In the genomic region with DNA sequence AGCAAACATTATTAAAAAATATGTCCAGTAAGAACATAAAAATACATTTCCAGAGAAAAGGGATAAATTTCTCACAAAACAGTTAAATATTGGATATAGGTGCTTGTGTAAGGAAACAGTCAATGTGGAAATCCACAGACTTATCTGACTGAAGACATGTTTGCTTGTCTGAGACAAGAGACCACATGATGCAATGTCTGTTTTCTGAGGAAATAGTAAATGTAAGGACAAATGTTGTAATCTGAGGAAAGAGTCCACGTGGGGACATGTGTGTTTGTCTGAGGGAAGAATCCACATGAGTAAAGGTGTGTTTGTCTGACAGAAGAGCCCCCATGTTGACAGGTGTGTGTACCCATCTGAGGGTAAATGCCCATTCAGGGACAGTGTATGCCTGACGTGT, we compare ENCODE assay signal across 25 cellular contexts.
A peak's percentile ranks its signal among the peaks of the same experiment; 100 is the strongest.
DNase-seq lines count a peak whose midpoint lies in the region; TF ChIP-seq lines count a peak whose summit lies in the region.
"Had no signal": no experiment of that assay in that cellular context is flagged by ENCODE, and none has a peak within 500 bp of the region (broad histone marks: within the 10 kb centered on the region; RNA-seq: fewer than 3 reads in every experiment).

No MANE protein-coding gene starts in this region.

- no peak overlapping the region for H3K27ac ChIP-seq in colonic mucosa
- H3K27ac ChIP-seq: C4-2B, KMS-11, SJCRH30 had no signal

- no peak for TF ChIP-seq CTCF in colonic mucosa (IDR thresholded peaks at IDR 0.05)

- H3K9ac ChIP-seq in colonic mucosa (ENCODE audit: low read depth in 2 of 2, low read length in 2 of 2): no peak overlapping the region
- H3K9ac ChIP-seq: KMS-11 had no signal

- no peaks in the 10 kb centered on the region for H3K9me3 ChIP-seq in colonic mucosa
- H3K9me3 ChIP-seq: HAP-1, SJCRH30 had no signal

- H3K36me3 ChIP-seq in colonic mucosa: no peaks in the 10 kb centered on the region
- H3K36me3 ChIP-seq: HAP-1, SJCRH30 had no signal

- no peaks in the 10 kb centered on the region for H3K27me3 ChIP-seq in colonic mucosa
- H3K27me3 ChIP-seq: SJCRH30 had no signal

- DNase-seq in AML-193 (lab: John Stamatoyannopoulos, UW): peak; percentile 41
- peak; percentile 12 for DNase-seq in CD1c-positive myeloid dendritic cell (ENCODE audit: extremely low spot score)
- DNase-seq in MV-4-11 (lab: John Stamatoyannopoulos, UW): peak; percentile 48
- peak; percentile 13 for DNase-seq in SKM-1 treated with dmso at 0.1 percent for 144 hours (lab: John Stamatoyannopoulos, UW; ENCODE audit: unreplicated experiment)
- DNase-seq in nucleus accumbens (lab: John Stamatoyannopoulos, UW): no peak
- DNase-seq in colonic mucosa: no peak
- no peak for DNase-seq in activated T-cell treated with anti-CD3 and anti-CD28 coated beads for 4 hours
- no peak for DNase-seq in NCI-H1092 treated with DMSO at 0.1 percent for 48 hours (lab: John Stamatoyannopoulos, UW)
- DNase-seq: CD8-positive, alpha-beta memory T cell; DMS 273 treated with DMSO at 0.1 percent for 48 hours; DMS79; GF-D8; GOT3; HFFc6; IMR-90; MM.1S; NCI-H1694; NCI-H2029 treated with DMSO at 0.1 percent for 48 hours; NCI-H226; NCI-H510A; NCI-H69; SJCRH30 had no signal

- intact Hi-C loops in colonic mucosa (cut with DNase I): no loop called here

- no peaks in the 10 kb centered on the region for H3K4me1 ChIP-seq in colonic mucosa
- H3K4me1 ChIP-seq: HAP-1, SJCRH30 had no signal

- H3K4me3 ChIP-seq in colonic mucosa: no peak overlapping the region
- H3K4me3 ChIP-seq: HAP-1, SJCRH30 had no signal

Comparison
In these comparisons a context has a peak if more than half of its experiments do, and no peak if none do; other contexts are left out.
1. DNase-seq: peak in AML-193 (2 of 2), CD1c-positive myeloid dendritic cell (single experiment), MV-4-11 (single experiment) and SKM-1 treated with dmso at 0.1 percent for 144 hours (single experiment); none in nucleus accumbens (0 of 56), colonic mucosa (single experiment), activated T-cell treated with anti-CD3 and anti-CD28 coated beads for 4 hours (single experiment) and NCI-H1092 treated with DMSO at 0.1 percent for 48 hours (single experiment).